1 cellular context compared by ENCODE assay signal in the genomic region with DNA sequence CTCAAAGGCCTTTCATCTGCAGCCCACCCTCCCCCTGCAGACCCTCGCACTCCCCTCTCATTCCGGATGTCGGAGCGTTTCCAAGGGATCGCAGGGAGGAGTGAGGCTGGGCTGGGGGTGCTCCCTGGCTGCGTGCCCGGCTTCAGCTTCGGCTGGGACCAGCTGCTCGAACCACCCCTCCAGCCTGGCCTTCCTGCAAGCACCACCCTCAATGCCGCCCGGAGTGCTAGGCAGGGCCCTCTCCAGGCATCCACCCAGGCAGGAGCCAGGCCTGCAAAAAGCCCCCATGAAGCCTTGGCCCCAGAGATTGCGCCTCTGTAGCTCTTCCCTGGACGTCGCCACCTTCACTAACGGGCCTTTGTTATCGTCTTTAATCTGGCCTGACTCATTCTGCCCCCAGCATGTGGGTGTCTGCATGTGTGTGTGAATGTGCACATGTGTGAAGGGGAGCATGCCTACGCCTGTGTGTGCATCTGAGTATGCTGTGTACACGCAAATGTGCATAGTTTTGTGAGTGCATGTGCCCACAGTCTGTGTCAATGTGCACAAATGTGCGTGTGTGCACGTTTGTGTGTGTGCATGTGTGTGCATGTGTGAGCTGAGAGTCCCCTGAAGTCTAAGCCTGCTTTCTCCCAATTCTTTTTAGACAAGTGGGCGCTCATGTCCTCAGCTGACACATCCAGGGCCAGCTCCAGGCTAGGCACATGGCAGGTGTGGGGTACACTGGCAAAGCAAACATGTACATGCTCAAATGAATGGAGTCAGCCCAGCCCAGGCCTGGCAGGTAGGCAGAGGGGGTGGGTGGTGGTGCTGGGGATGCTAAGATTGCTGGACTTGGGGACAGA.
A peak's percentile ranks its signal among the peaks of the same experiment; 100 is the strongest.
TF ChIP-seq lines count a peak whose summit lies in the region.

No MANE protein-coding gene starts in this region.

TF ChIP-seq in HEK293, 187 proteins besides CTCF, POLR2A, EP300 and RAD21 (continued from another document):
- TF ChIP-seq ZFHX2 (tag by site-specific recombination; conservative IDR thresholded peaks at IDR 0.05) (peak; percentile 59), KLF8 (tag by site-specific recombination; IDR thresholded peaks at IDR 0.05) (no peak), ZIC2 (tag by site-specific recombination; IDR thresholded peaks at IDR 0.05) (peak; percentile 57), ZFP37 (tag by site-specific recombination; IDR thresholded peaks at IDR 0.05) (no peak), ZNF223 (tag by site-specific recombination; IDR thresholded peaks at IDR 0.05) (no peak), ZNF416 (tag by site-specific recombination; IDR thresholded peaks at IDR 0.05) (no peak), ZSCAN5A (tag by site-specific recombination; IDR thresholded peaks at IDR 0.05) (no peak), ZNF621 (tag by site-specific recombination; IDR thresholded peaks at IDR 0.05) (no peak), ZNF501 (tag by site-specific recombination; IDR thresholded peaks at IDR 0.05) (no peak), ZNF654 (tag by site-specific recombination; IDR thresholded peaks at IDR 0.05; ENCODE audit: low read depth) (no peak), MZF1 (tag by site-specific recombination; IDR thresholded peaks at IDR 0.05; ENCODE audit: borderline replicate concordance) (no peak), PRDM1 (tag by site-specific recombination; IDR thresholded peaks at IDR 0.05) (no peak), ZNF555 (tag by site-specific recombination; conservative IDR thresholded peaks at IDR 0.05) (no peak), ZNF48 (tag by site-specific recombination; IDR thresholded peaks at IDR 0.05) (no peak), ZNF175 (tag by site-specific recombination; IDR thresholded peaks at IDR 0.05) (no peak), MYNN (tag by site-specific recombination; IDR thresholded peaks at IDR 0.05; ENCODE audit: borderline replicate concordance) (no peak)
- TF ChIP-seq, protein P1, sequence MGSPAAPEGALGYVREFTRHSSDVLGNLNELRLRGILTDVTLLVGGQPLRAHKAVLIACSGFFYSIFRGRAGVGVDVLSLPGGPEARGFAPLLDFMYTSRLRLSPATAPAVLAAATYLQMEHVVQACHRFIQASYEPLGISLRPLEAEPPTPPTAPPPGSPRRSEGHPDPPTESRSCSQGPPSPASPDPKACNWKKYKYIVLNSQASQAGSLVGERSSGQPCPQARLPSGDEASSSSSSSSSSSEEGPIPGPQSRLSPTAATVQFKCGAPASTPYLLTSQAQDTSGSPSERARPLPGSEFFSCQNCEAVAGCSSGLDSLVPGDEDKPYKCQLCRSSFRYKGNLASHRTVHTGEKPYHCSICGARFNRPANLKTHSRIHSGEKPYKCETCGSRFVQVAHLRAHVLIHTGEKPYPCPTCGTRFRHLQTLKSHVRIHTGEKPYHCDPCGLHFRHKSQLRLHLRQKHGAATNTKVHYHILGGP (tag by site-specific recombination; IDR thresholded peaks at IDR 0.05) = no peak
- TF ChIP-seq, protein P2, sequence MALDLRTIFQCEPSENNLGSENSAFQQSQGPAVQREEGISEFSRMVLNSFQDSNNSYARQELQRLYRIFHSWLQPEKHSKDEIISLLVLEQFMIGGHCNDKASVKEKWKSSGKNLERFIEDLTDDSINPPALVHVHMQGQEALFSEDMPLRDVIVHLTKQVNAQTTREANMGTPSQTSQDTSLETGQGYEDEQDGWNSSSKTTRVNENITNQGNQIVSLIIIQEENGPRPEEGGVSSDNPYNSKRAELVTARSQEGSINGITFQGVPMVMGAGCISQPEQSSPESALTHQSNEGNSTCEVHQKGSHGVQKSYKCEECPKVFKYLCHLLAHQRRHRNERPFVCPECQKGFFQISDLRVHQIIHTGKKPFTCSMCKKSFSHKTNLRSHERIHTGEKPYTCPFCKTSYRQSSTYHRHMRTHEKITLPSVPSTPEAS (tag by site-specific recombination; IDR thresholded peaks at IDR 0.05) = peak; percentile 50
TF ChIP-seq in HEK293: peak in this region for 4.
